ENCODE assay signal across 14 cellular contexts in the genomic region with DNA sequence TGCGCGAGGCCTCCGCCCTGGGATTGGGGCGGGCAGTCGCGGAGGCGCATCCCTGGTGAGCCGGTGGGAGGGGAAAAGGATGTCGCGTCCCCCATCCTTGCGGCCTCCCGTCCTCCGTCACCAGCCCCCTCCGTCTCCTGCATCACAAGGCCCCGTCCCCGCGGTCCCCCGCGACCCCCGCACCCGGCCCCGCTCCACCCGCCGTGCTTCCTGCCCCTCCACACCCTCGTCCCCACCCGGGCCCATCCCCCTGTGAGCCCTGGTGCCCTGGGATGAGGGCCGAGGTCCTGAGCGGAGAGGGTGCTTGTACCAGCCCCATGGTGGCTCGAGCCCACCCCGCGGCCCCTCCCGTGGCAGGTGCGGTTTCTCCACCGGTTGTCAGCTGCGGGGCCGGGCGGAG. TPM values are rescaled to one million over a fixed set of nuclear protein-coding genes. Genes with fewer than 3 reads are reported as not detected.
DNase-seq lines count a peak whose midpoint lies in the region; ATAC-seq, FAIRE-seq and TF ChIP-seq lines count a peak whose summit lies in the region.
"Not testable (repeated sequence)": the region's sequence is repeated elsewhere in the genome, so short reads cannot be mapped to it uniquely, and the experiment has no call there.
"Had no signal": no experiment of that assay in that cellular context is flagged by ENCODE, and none has a peak within 500 bp of the region (broad histone marks: within the 10 kb centered on the region; RNA-seq: fewer than 3 reads in every experiment).

A gene with protein sequence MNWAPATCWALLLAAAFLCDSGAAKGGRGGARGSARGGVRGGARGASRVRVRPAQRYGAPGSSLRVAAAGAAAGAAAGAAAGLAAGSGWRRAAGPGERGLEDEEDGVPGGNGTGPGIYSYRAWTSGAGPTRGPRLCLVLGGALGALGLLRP (minus strand): TSS at position 25 of the 400 bp plus-strand sequence. CDS start 944 bp downstream, outside the sequence.

- 50% methylated on average over 2 of the region's 37 CpGs for WGBS in A549 (ENCODE audit: missing lambda C conversion rate)
- 6% methylated on average over 13 of the region's 37 CpGs for WGBS in right cardiac atrium

- not testable (repeated sequence) for H3K27ac Mint-ChIP-seq in T-cell; activated naive CD4-positive, alpha-beta T cell treated with anti-CD3 and anti-CD28 coated beads, Interleukin-2, amount 50 U/mL, for 24 hours; chondrocyte (ENCODE audit: unreplicated experiment); natural killer cell; stimulated activated effector memory CD8-positive, alpha-beta T cell treated with anti-CD3 and anti-CD28 coated beads, Interleukin-12 subunit alpha, Interleukin-12 subunit beta, amount 100 ng/mL, for 72 hours

- not testable (repeated sequence) for TF ChIP-seq RAD21 in A549 (conservative IDR thresholded peaks at IDR 0.05 in 1 of 2, IDR thresholded peaks at IDR 0.05 in 1 of 2)

- not testable (repeated sequence) for TF ChIP-seq CTCF in A549 (IDR thresholded peaks at IDR 0.05); chondrocyte (IDR thresholded peaks at IDR 0.05); natural killer cell (IDR thresholded peaks at IDR 0.05)

- TF ChIP-seq POLR2A in A549 (IDR thresholded peaks at IDR 0.05; ENCODE audit: low read length); GM12891 (IDR thresholded peaks at IDR 0.05; ENCODE audit: low read depth, low read length): not testable (repeated sequence)

- H3K27ac ChIP-seq in A549, result peak within 1 kb of the TSS in 1 of 2 experiments; percentile 71; a peak in 2 of 6 replicates
- H3K27ac ChIP-seq in right cardiac atrium (ENCODE audit: low read length), result not testable (repeated sequence)

- intact Hi-C loops in right cardiac atrium (cut with DNase I), result loop anchor here in 1 of 4 donors (5.0 kb wide), 1 partner anchor 148 kb away; no protein-coding TSS in a partner anchor
- intact Hi-C loops in natural killer cell (cut with micrococcal nuclease), result not testable (repeated sequence)

- peak within 1 kb of the TSS; percentile 36; the same call in 2 of the 3 replicates for H3K4me3 ChIP-seq in A549
- peak within 1 kb of the TSS; percentile 39 for H3K4me3 ChIP-seq in right cardiac atrium (ENCODE audit: low read length)

- not testable (repeated sequence) for FAIRE-seq in A549 (lab: Jason Lieb, UNC)
- FAIRE-seq in GM12891 (lab: Jason Lieb, UNC), result peak; percentile 20

- H3K4me3 Mint-ChIP-seq in T-cell, result peak within 1 kb of the TSS in 2 of 3 donors; percentile 21 to 67
- H3K4me3 Mint-ChIP-seq in activated naive CD4-positive, alpha-beta T cell treated with anti-CD3 and anti-CD28 coated beads, Interleukin-2, amount 50 U/mL, for 24 hours, result peak within 1 kb of the TSS; percentile 36
- H3K4me3 Mint-ChIP-seq in chondrocyte (ENCODE audit: unreplicated experiment), result peak within 1 kb of the TSS; percentile 67
- H3K4me3 Mint-ChIP-seq in natural killer cell, result peak within 1 kb of the TSS; percentile 62
- H3K4me3 Mint-ChIP-seq in stimulated activated effector memory CD8-positive, alpha-beta T cell treated with anti-CD3 and anti-CD28 coated beads, Interleukin-12 subunit alpha, Interleukin-12 subunit beta, amount 100 ng/mL, for 72 hours, result peak within 1 kb of the TSS; percentile 58

- not testable (repeated sequence) for DNase-seq in A549 (ENCODE audit: low read depth in 1 of 2, low spot score in 1 of 2); GM12891 (ENCODE audit: insufficient read length, low spot score); T-cell; chondrocyte (ENCODE audit: low spot score); natural killer cell; stimulated activated effector memory CD8-positive, alpha-beta T cell treated with anti-CD3 and anti-CD28 coated beads, Interleukin-12 subunit alpha, Interleukin-12 subunit beta, amount 100 ng/mL, for 72 hours (ENCODE audit: low spot score in 2 of 2)
- peak in 1 of 3 donors; percentile 49 for DNase-seq in right cardiac atrium

- peaks cover 0 to 16% of the 10 kb centered on the region in 2 donors for H3K27me3 Mint-ChIP-seq in T-cell
- not testable (repeated sequence) for H3K27me3 Mint-ChIP-seq in activated naive CD4-positive, alpha-beta T cell treated with anti-CD3 and anti-CD28 coated beads, Interleukin-2, amount 50 U/mL, for 24 hours; chondrocyte (ENCODE audit: low read depth); natural killer cell (ENCODE audit: low read depth in 2 of 2)

- not testable (repeated sequence) for H3K4me1 Mint-ChIP-seq in T-cell; activated naive CD4-positive, alpha-beta T cell treated with anti-CD3 and anti-CD28 coated beads, Interleukin-2, amount 50 U/mL, for 24 hours; chondrocyte (ENCODE audit: low read depth); stimulated activated effector memory CD8-positive, alpha-beta T cell treated with anti-CD3 and anti-CD28 coated beads, Interleukin-12 subunit alpha, Interleukin-12 subunit beta, amount 100 ng/mL, for 72 hours
- peaks cover 0 to 11% of the 10 kb centered on the region in 2 donors for H3K4me1 Mint-ChIP-seq in natural killer cell

- peak within 1 kb of the TSS; percentile 88 for H3K4me2 ChIP-seq in A549

- not testable (repeated sequence) for H3K36me3 Mint-ChIP-seq in T-cell; activated naive CD4-positive, alpha-beta T cell treated with anti-CD3 and anti-CD28 coated beads, Interleukin-2, amount 50 U/mL, for 24 hours; chondrocyte (ENCODE audit: low read depth); natural killer cell
- H3K36me3 Mint-ChIP-seq in stimulated activated effector memory CD8-positive, alpha-beta T cell treated with anti-CD3 and anti-CD28 coated beads, Interleukin-12 subunit alpha, Interleukin-12 subunit beta, amount 100 ng/mL, for 72 hours, result peaks cover 11% of the 10 kb centered on the region

- not testable (repeated sequence) for H3K9me3 ChIP-seq in A549; right cardiac atrium (ENCODE audit: control insufficient read depth, low read length)

- H3K4me1 ChIP-seq in A549; right cardiac atrium (ENCODE audit: control insufficient read depth, insufficient read depth, low read length): not testable (repeated sequence)

- TF ChIP-seq EP300 in A549 (IDR thresholded peaks at IDR 0.05), result not testable (repeated sequence)

- ATAC-seq in A549; stimulated activated effector memory CD8-positive, alpha-beta T cell treated with anti-CD3 and anti-CD28 coated beads, Interleukin-12 subunit alpha, Interleukin-12 subunit beta, amount 100 ng/mL, for 72 hours: not testable (repeated sequence)
- ATAC-seq in T-cell (replicated peaks in 1 of 4), result peak in 2 of 4 experiments; percentile 14 to 20
- peak in 1 of 2 donors; percentile 35 for ATAC-seq in right cardiac atrium
- peak in 1 of 3 donors; percentile 20 for ATAC-seq in natural killer cell

- CTCF ChIA-PET in A549 (lab: Yijun Ruan, JAX); T-cell (lab: Charles Lee): not testable (repeated sequence)

- peaks cover 0 to 12% (median 6%) of the 10 kb centered on the region in 3 donors for H3K9me3 Mint-ChIP-seq in T-cell
- not testable (repeated sequence) for H3K9me3 Mint-ChIP-seq in activated naive CD4-positive, alpha-beta T cell treated with anti-CD3 and anti-CD28 coated beads, Interleukin-2, amount 50 U/mL, for 24 hours; chondrocyte (ENCODE audit: low read depth); natural killer cell; stimulated activated effector memory CD8-positive, alpha-beta T cell treated with anti-CD3 and anti-CD28 coated beads, Interleukin-12 subunit alpha, Interleukin-12 subunit beta, amount 100 ng/mL, for 72 hours

- not testable (repeated sequence) for H3K27me3 ChIP-seq in right cardiac atrium (ENCODE audit: control insufficient read depth, insufficient read depth)

- POLR2A ChIA-PET in A549 (lab: Yijun Ruan, JAX); T-cell (lab: Charles Lee): not testable (repeated sequence)

RNA-seq across cellular contexts. Expression of the gene that starts here (rescaled TPM):
- 0.06 and 0.08 TPM in 2 replicates for polyA plus RNA-seq in A549 (2011; rRNA removed)
- polyA plus RNA-seq in A549 (2012; cell fraction: cytosol; rRNA removed), result 0.12 and 0.19 TPM in 2 replicates
- 0.18 and 0.19 TPM in 2 replicates for polyA plus RNA-seq in A549 (2012; cell fraction: nucleus; rRNA removed)
- polyA plus RNA-seq in A549 (2017; fragmentation: RNase III; extraction: RNeasy Plus Mini Kit Qiagen cat#74134 plus additional on column Dnase treatment), result 0.15 to 0.18 TPM (median 0.16 TPM) in 3 replicates
- polyA minus RNA-seq in A549 (2011; rRNA and poly(A)+ RNA removed), result 0.08 TPM in 1 of 2 replicates, not detected in the other
- 0.49 TPM for polyA plus RNA-seq in GM12891 (2012; ENCODE audit: low read depth, missing spikeins)
- total RNA-seq in T-cell, result under 1 TPM in 2 of 5 donors, not detected in 3; 0.06 to 0.12 TPM
- 2.4 to 7.3 TPM (median 6.5 TPM) in 3 replicates for total RNA-seq in chondrocyte
- not detected for total RNA-seq in right cardiac atrium
- polyA plus RNA-seq in right cardiac atrium, result 0.11 TPM
- total RNA-seq in natural killer cell, result not detected
- total RNA-seq: activated T-helper 2 cell treated with anti-CD3 and anti-CD28 coated beads, Interferon-gamma antibody, Interleukin-2, Interleukin-4, amounts not matched to agents 10 μg/mL and 5 μg/mL and 100 μg/mL, durations not matched to agents 14 hours and 24 hours and 36 hours; body of pancreas; foreskin keratinocyte; H4; RPMI7951; SJCRH30 had no signal
- polyA plus RNA-seq: foreskin keratinocyte had no signal
